ENCODE assay signal across 8 cellular contexts in the genomic region with DNA sequence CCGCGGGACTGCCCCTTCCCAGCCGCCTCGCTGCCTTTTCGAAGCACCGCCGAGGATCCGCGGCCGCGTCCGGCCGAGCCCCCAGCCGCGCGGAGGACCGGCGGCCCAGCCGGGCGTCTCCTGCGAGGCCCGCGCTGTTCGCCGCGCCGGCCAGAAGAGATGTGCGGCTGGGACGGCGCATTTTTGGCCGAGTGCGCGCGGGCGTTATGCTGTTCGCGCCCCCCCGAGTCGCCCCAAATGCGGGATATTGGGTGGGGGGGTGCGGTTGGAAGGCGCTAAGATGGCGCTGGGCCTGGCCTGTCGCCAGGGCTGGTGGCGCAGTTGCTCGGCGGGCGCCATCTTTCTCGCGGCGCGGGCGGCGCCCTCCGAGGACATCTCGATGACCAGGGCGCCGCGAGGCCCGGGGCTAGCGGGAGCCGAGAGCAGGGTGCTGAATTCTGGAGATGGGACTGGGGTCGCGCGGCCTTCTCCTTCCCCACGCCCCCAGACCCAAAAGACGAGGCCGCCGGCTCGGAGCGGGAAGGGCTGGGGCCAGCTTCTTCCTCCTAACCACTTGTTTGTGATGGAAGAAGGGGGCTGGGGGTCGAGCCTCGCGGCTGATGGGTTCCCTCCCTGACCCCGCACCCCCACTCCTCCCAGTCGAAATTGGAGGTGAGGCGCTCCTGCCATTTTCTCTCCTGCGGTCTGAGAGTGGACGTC. TPM values are rescaled to one million over a fixed set of nuclear protein-coding genes. Genes with fewer than 3 reads are reported as not detected.
A peak's percentile ranks its signal among the peaks of the same experiment; 100 is the strongest.
DNase-seq lines count a peak whose midpoint lies in the region; ATAC-seq and TF ChIP-seq lines count a peak whose summit lies in the region.

No MANE protein-coding gene starts in this region.

- H3K4me3 ChIP-seq in BLaER1 = peak overlapping the region; percentile 93
- H3K4me3 ChIP-seq in right cardiac atrium (ENCODE audit: low read length) = peak overlapping the region; percentile 86
- H3K4me3 ChIP-seq in uterus = peak overlapping the region; percentile 87 to 98

- peak overlapping the region; percentile 94 for H3K4me3 Mint-ChIP-seq in T-helper 1 cell treated with Interleukin-12 subunit alpha and Interleukin-12 subunit beta and Interleukin-4 antibody, amounts not matched to agents 30 μg/mL and 1 μg/mL, for 36 hours

- no peaks in the 10 kb centered on the region for H3K9me3 ChIP-seq in BLaER1
- no peaks in the 10 kb centered on the region for H3K9me3 ChIP-seq in right cardiac atrium (ENCODE audit: control insufficient read depth, low read length)
- H3K9me3 ChIP-seq in uterus = no peaks in the 10 kb centered on the region

- peak overlapping the region; percentile 96 for H3K27ac Mint-ChIP-seq in T-helper 1 cell treated with Interleukin-12 subunit alpha and Interleukin-12 subunit beta and Interleukin-4 antibody, amounts not matched to agents 30 μg/mL and 1 μg/mL, for 36 hours

- WGBS in right cardiac atrium = under 1% methylated on average over 79 of the region's 79 CpGs

- H3K9me3 Mint-ChIP-seq in T-helper 1 cell treated with Interleukin-12 subunit alpha and Interleukin-12 subunit beta and Interleukin-4 antibody, amounts not matched to agents 30 μg/mL and 1 μg/mL, for 36 hours = no peaks in the 10 kb centered on the region

- H3K4me2 ChIP-seq in BLaER1 = peak overlapping the region; percentile 89

- ATAC-seq in GM19324 (IDR thresholded peaks at IDR 0.05; ENCODE audit: low FRiP score, unreplicated experiment) = peak; percentile 48
- peak; percentile 78 to 80 for ATAC-seq in right cardiac atrium

- H3K27ac ChIP-seq in BLaER1 = peak overlapping the region; percentile 100
- peak overlapping the region; percentile 96 for H3K27ac ChIP-seq in right cardiac atrium (ENCODE audit: low read length)
- H3K27ac ChIP-seq in uterus = peak overlapping the region; percentile 99 to 100

- H3K27me3 Mint-ChIP-seq in T-helper 1 cell treated with Interleukin-12 subunit alpha and Interleukin-12 subunit beta and Interleukin-4 antibody, amounts not matched to agents 30 μg/mL and 1 μg/mL, for 36 hours (ENCODE audit: low read depth) = no peaks in the 10 kb centered on the region

- peak in 1 of 2 donors; percentile 8 for TF ChIP-seq POLR2A in uterus (IDR thresholded peaks at IDR 0.05)

- peaks cover 21% of the 10 kb centered on the region for H3K36me3 Mint-ChIP-seq in T-helper 1 cell treated with Interleukin-12 subunit alpha and Interleukin-12 subunit beta and Interleukin-4 antibody, amounts not matched to agents 30 μg/mL and 1 μg/mL, for 36 hours (ENCODE audit: low read depth)

- TF ChIP-seq CTCF in uterus (IDR thresholded peaks at IDR 0.05) = no peak

- H3K27me3 ChIP-seq in BLaER1 (no peaks in the 10 kb centered on the region), right cardiac atrium (ENCODE audit: control insufficient read depth, insufficient read depth) (no peaks in the 10 kb centered on the region), uterus (no peaks in the 10 kb centered on the region)

- intact Hi-C loops in right cardiac atrium (cut with DNase I) (loop anchor here in 2 of 4 donors (5.0 kb wide), 1 partner anchor 36 kb away; a partner anchor contains a TSS), uterus (cut with DNase I; ENCODE audit: low total_unique reads) (loop anchor here (5.0 kb wide), 1 partner anchor 36 kb away; a partner anchor contains a TSS)

- DNase-seq in LoVo (ENCODE audit: low spot score) = peak; percentile 82
- peak in 50 of 56 donors; percentile 18 to 90 (median 65) for DNase-seq in amygdala (lab: John Stamatoyannopoulos, UW)
- peak; percentile 82 to 94 (median 93) for DNase-seq in right cardiac atrium
- DNase-seq in pulmonary artery endothelial cell (ENCODE audit: low read depth, low spot score) = peak; percentile 8
- DNase-seq in uterus = peak; percentile 75 to 82

- H3K36me3 ChIP-seq in BLaER1 (peaks cover 10% of the 10 kb centered on the region), uterus (no peaks in the 10 kb centered on the region)

- peaks cover 26% of the 10 kb centered on the region for H3K4me1 Mint-ChIP-seq in T-helper 1 cell treated with Interleukin-12 subunit alpha and Interleukin-12 subunit beta and Interleukin-4 antibody, amounts not matched to agents 30 μg/mL and 1 μg/mL, for 36 hours (ENCODE audit: low read depth)

- H3K4me1 ChIP-seq in BLaER1 (peaks cover 69% of the 10 kb centered on the region), right cardiac atrium (ENCODE audit: control insufficient read depth, insufficient read depth, low read length) (peaks cover 5% of the 10 kb centered on the region), uterus (no peaks in the 10 kb centered on the region)

- H3K9ac ChIP-seq in BLaER1 = peak overlapping the region; percentile 100

- peaks cover 16% of the 10 kb centered on the region; the same call in 1 of the 2 replicates for H4K20me1 ChIP-seq in BLaER1

RNA-seq across cellular contexts. Expression of a gene that starts 1.5 kb away (rescaled TPM):
- total RNA-seq in right cardiac atrium (10 to 100 TPM; 11.4 to 13.6 (median 13.1) TPM), pulmonary artery endothelial cell (2.7 and 3.5 TPM in 2 replicates), uterus (10 to 100 TPM in 3 of 4 donors, 1 to 10 TPM in 1; 7.4 to 35.3 (median 18.2) TPM)
- 3.9 TPM for polyA plus RNA-seq in right cardiac atrium

RNA-seq across cellular contexts. Expression of a gene that starts 37.4 kb away (rescaled TPM):
- total RNA-seq in right cardiac atrium (10 to 100 TPM; 13.9 to 15.3 (median 14.8) TPM), pulmonary artery endothelial cell (33.2 and 37.4 TPM in 2 replicates), uterus (10 to 100 TPM in 3 of 4 donors, 1 to 10 TPM in 1; 7.9 to 48.7 (median 14.6) TPM)
- 18.2 TPM for polyA plus RNA-seq in right cardiac atrium

Comparison
In these comparisons a context has a peak if more than half of its experiments do, and no peak if none do; other contexts are left out.
1. Peak in every context shown above with its lines: DNase-seq, ATAC-seq, H3K4me3 ChIP-seq and H3K27ac ChIP-seq.
2. DNase-seq: peak in every context shown above with its lines; median percentile 93 in right cardiac atrium; 82 in LoVo; 78 in uterus; 65 in amygdala; 8 in pulmonary artery endothelial cell.